8 cellular contexts compared by ENCODE assay signal in genomic region chr19:3969435-3970312, GRCh38. TPM values are rescaled to one million over a fixed set of nuclear protein-coding genes. Genes with fewer than 3 reads are reported as not detected.
A peak's percentile ranks its signal among the peaks of the same experiment; 100 is the strongest.
DNase-seq lines count a peak whose midpoint lies in the region; ATAC-seq and TF ChIP-seq lines count a peak whose summit lies in the region.

No MANE protein-coding gene starts in this region.

- peaks cover 0 to 66% (median 33%) of the 10 kb centered on the region in 3 donors for H3K4me1 ChIP-seq in gastroesophageal sphincter

- H3K36me3 ChIP-seq in gastroesophageal sphincter = peaks cover 0 to 42% of the 10 kb centered on the region in 2 donors

- TF ChIP-seq POLR2A in gastroesophageal sphincter (IDR thresholded peaks at IDR 0.05) = peak in 1 of 2 donors; percentile 24

- peaks cover 25% of the 10 kb centered on the region for H3K4me1 Mint-ChIP-seq in activated T-cell treated with anti-CD3 and anti-CD28 coated beads, Interleukin-2, amount 50 U/mL, for 72 hours (ENCODE audit: low read depth)

- no peak for TF ChIP-seq EP300 in gastroesophageal sphincter (IDR thresholded peaks at IDR 0.05)

- no peak for DNase-seq in activated T-cell treated with anti-CD3 and anti-CD28 coated beads, Interleukin-2, amount 50 U/mL, for 72 hours
- no peak for DNase-seq in activated T-cell treated with anti-CD3 and anti-CD28 coated beads, Interleukin-2, amount 50 U/mL, for 48 hours
- DNase-seq in pulmonary artery endothelial cell (ENCODE audit: low read depth, low spot score) (peak; percentile 63), NCI-H1105 treated with DMSO at 0.1 percent for 48 hours (lab: John Stamatoyannopoulos, UW) (no peak), D341Med (ENCODE audit: low spot score) (no peak), SHP77 treated with DMSO at 0.1 percent for 48 hours (lab: John Stamatoyannopoulos, UW) (no peak)

- peak overlapping the region; percentile 98 to 100 (median 98) for H3K27ac ChIP-seq in gastroesophageal sphincter

- peak overlapping the region; percentile 78 to 98 for H3K4me3 Mint-ChIP-seq in activated T-cell treated with anti-CD3 and anti-CD28 coated beads, Interleukin-2, amount 50 U/mL, for 72 hours

- no peaks in the 10 kb centered on the region for H3K27me3 Mint-ChIP-seq in activated T-cell treated with anti-CD3 and anti-CD28 coated beads, Interleukin-2, amount 50 U/mL, for 72 hours (ENCODE audit: low read depth)

- no peak for ATAC-seq in activated T-cell treated with anti-CD3 and anti-CD28 coated beads, Interleukin-2, amount 50 U/mL, for 72 hours (replicated peaks in 1 of 2)
- no peak for ATAC-seq in gastroesophageal sphincter

- no peaks in the 10 kb centered on the region for H3K27me3 ChIP-seq in gastroesophageal sphincter

- peaks cover 2 to 4% of the 10 kb centered on the region in 2 donors for H3K36me3 Mint-ChIP-seq in activated T-cell treated with anti-CD3 and anti-CD28 coated beads, Interleukin-2, amount 50 U/mL, for 72 hours (ENCODE audit: insufficient read depth in 2 of 2)

- no peak for TF ChIP-seq CTCF in WI38 (IDR thresholded peaks at IDR 0.05; ENCODE audit: low read depth, low read length)
- TF ChIP-seq CTCF in gastroesophageal sphincter (IDR thresholded peaks at IDR 0.05) = peak in 2 of 4 experiments; percentile 12 to 28

- no peaks in the 10 kb centered on the region for H3K9me3 Mint-ChIP-seq in activated T-cell treated with anti-CD3 and anti-CD28 coated beads, Interleukin-2, amount 50 U/mL, for 72 hours

- WGBS in gastroesophageal sphincter (ENCODE audit: low coverage in 1 of 2), 2 donors = 4 to 7% methylated on average over 9 to 11 of the region's 23 CpGs

- H3K4me3 ChIP-seq in WI38 (ENCODE audit: low read depth, low read length) (peak overlapping the region; percentile 92), gastroesophageal sphincter (peak overlapping the region; percentile 80 to 100)

- no peaks in the 10 kb centered on the region for H3K9me3 ChIP-seq in gastroesophageal sphincter

- H3K27ac Mint-ChIP-seq in activated T-cell treated with anti-CD3 and anti-CD28 coated beads, Interleukin-2, amount 50 U/mL, for 72 hours = peak overlapping the region; percentile 29

RNA-seq across cellular contexts. Expression of gene DAPK3, which starts 1.2 kb away (rescaled TPM):
- 10 to 100 TPM; 33.8 to 45.9 TPM for total RNA-seq in activated T-cell treated with anti-CD3 and anti-CD28 coated beads, Interleukin-2, amount 50 U/mL, for 72 hours
- total RNA-seq in gastroesophageal sphincter (100 to 1,000 TPM; 192 to 257 (median 235) TPM), pulmonary artery endothelial cell (165 and 166 TPM in 2 replicates)

RNA-seq across cellular contexts. Expression of gene EEF2, which starts 15.6 kb away (rescaled TPM):
- 1,000 to 10,000 TPM; 3,876 to 4,058 TPM for total RNA-seq in activated T-cell treated with anti-CD3 and anti-CD28 coated beads, Interleukin-2, amount 50 U/mL, for 72 hours
- total RNA-seq in gastroesophageal sphincter = 1,000 to 10,000 TPM; 2,212 to 2,463 (median 2,311) TPM
- total RNA-seq in pulmonary artery endothelial cell = 2,342 and 4,009 TPM in 2 replicates

RNA-seq across cellular contexts. Expression of gene NMRK2, which starts 36.8 kb away (rescaled TPM):
- not detected for total RNA-seq in activated T-cell treated with anti-CD3 and anti-CD28 coated beads, Interleukin-2, amount 50 U/mL, for 72 hours
- total RNA-seq in gastroesophageal sphincter (1 to 10 TPM in 2 of 4 donors, under 1 TPM in 1, not detected in 1; 0.69 to 8.6 (median 7.3) TPM), pulmonary artery endothelial cell (not detected in 2 replicates)

RNA-seq across cellular contexts. Expression of gene PIAS4, which starts 37.9 kb away (rescaled TPM):
- 10 to 100 TPM; 33.4 TPM for total RNA-seq in activated T-cell treated with anti-CD3 and anti-CD28 coated beads, Interleukin-2, amount 50 U/mL, for 72 hours
- total RNA-seq in gastroesophageal sphincter (10 to 100 TPM; 15.3 to 26.4 (median 16.8) TPM), pulmonary artery endothelial cell (26.5 and 49.2 TPM in 2 replicates)
